Comparison of ENCODE assay signal across 15 cellular contexts in genomic region chr14:90756755-90757345, GRCh38. TPM values are rescaled to one million over a fixed set of nuclear protein-coding genes. Genes with fewer than 3 reads are reported as not detected.
DNase-seq lines count a peak whose midpoint lies in the region; ATAC-seq and TF ChIP-seq lines count a peak whose summit lies in the region.
"Had no signal": no experiment of that assay in that cellular context is flagged by ENCODE, and none has a peak within 500 bp of the region (broad histone marks: within the 10 kb centered on the region; RNA-seq: fewer than 3 reads in every experiment).

No MANE protein-coding gene starts in this region.

- H3K9me3 ChIP-seq in gastrocnemius medialis = no peaks in the 10 kb centered on the region

- peak overlapping the region; percentile 39 to 56 (median 43) for H3K4me3 ChIP-seq in gastrocnemius medialis
- H3K4me3 ChIP-seq: hepatocyte had no signal

- in situ Hi-C loops in gastrocnemius medialis (cut with MboI; ENCODE audit: low sequenced_read_pairs in 4 of 4) = loop anchor here (5.0 to 25.0 kb wide), 8 partner anchors 62 to 795 kb away; partner anchors contain the start of genes EFCAB11 (in 3 of the 4), TDP1 (in 3 of the 4) and CALM1 (in 1 of the 4)

- TF ChIP-seq POLR2A in gastrocnemius medialis (IDR thresholded peaks at IDR 0.05) = no peak

- peak in 3 of 5 experiments; percentile 22 to 38 (median 32) for TF ChIP-seq CTCF in gastrocnemius medialis (IDR thresholded peaks at IDR 0.05 in 4 of 5, conservative IDR thresholded peaks at IDR 0.05 in 1 of 5)

- intact Hi-C loops in gastrocnemius medialis (cut with DNase I; ENCODE audit: low total_unique reads) = loop anchor here (2.0 to 10.0 kb wide), 7 partner anchors 18 to 408 kb away; partner anchors contain the start of gene TTC7B

- H3K4me1 Mint-ChIP-seq in effector memory CD8-positive, alpha-beta T cell (ENCODE audit: low read depth in 2 of 2) = peaks cover 0 to 5% of the 10 kb centered on the region in 2 donors

- no peaks in the 10 kb centered on the region for H3K9me3 Mint-ChIP-seq in effector memory CD8-positive, alpha-beta T cell
- H3K9me3 Mint-ChIP-seq: dendritic cell treated with granulocyte-macrophage colony-stimulating factor and Interleukin-4, amounts not matched to agents 40 ng/mL and 50 ng/mL, for 4 days; stimulated activated naive CD8-positive, alpha-beta T cell treated with anti-CD3 and anti-CD28 coated beads, Interleukin-15, amount 100 ng/mL, for 72 hours had no signal

- H3K27me3 Mint-ChIP-seq in effector memory CD8-positive, alpha-beta T cell = peaks cover 0 to 11% of the 10 kb centered on the region in 2 donors
- H3K27me3 Mint-ChIP-seq: dendritic cell treated with granulocyte-macrophage colony-stimulating factor and Interleukin-4, amounts not matched to agents 40 ng/mL and 50 ng/mL, for 4 days had no signal

- H3K4me1 ChIP-seq in gastrocnemius medialis = peaks cover 19 to 29% of the 10 kb centered on the region in 2 donors

- DNase-seq in NCI-H748 (lab: John Stamatoyannopoulos, UW; ENCODE audit: unreplicated experiment) = peak; percentile 13
- DNase-seq in NCI-H748 treated with DMSO at 0.1 percent for 48 hours (lab: John Stamatoyannopoulos, UW) = no peak
- peak; percentile 22 to 45 for DNase-seq in SHP77 (lab: John Stamatoyannopoulos, UW)
- DNase-seq in globus pallidus (ENCODE audit: low spot score) = peak; percentile 63
- DNase-seq in gastrocnemius medialis = peak; percentile 50 to 71
- DNase-seq in NCI-H345 (lab: John Stamatoyannopoulos, UW) = no peak
- no peak for DNase-seq in effector memory CD8-positive, alpha-beta T cell
- DNase-seq in NCI-H226 = no peak
- DNase-seq: HCEC 1CT; NK-92 treated with Interleukin-12 subunit alpha and Interleukin-12 subunit beta, amount 100 ng/mL, for 24 hours; stimulated activated CD4-positive, alpha-beta T cell treated with anti-CD3 and anti-CD28 coated beads, Interleukin-2, amount 100 ng/mL, for 24 hours; stimulated activated naive CD8-positive, alpha-beta T cell treated with anti-CD3 and anti-CD28 coated beads, Interleukin-15, amount 100 ng/mL, for 72 hours; T1000 had no signal

- H3K36me3 Mint-ChIP-seq in effector memory CD8-positive, alpha-beta T cell (ENCODE audit: insufficient read depth) = peaks cover 7% of the 10 kb centered on the region

- H3K36me3 ChIP-seq in gastrocnemius medialis = no peaks in the 10 kb centered on the region

- H3K4me3 Mint-ChIP-seq in effector memory CD8-positive, alpha-beta T cell = peak overlapping the region in 1 of 2 donors; percentile 67
- H3K4me3 Mint-ChIP-seq: dendritic cell treated with granulocyte-macrophage colony-stimulating factor and Interleukin-4, amounts not matched to agents 40 ng/mL and 50 ng/mL, for 4 days had no signal

- no peak overlapping the region for H3K27ac Mint-ChIP-seq in effector memory CD8-positive, alpha-beta T cell
- H3K27ac Mint-ChIP-seq: dendritic cell treated with granulocyte-macrophage colony-stimulating factor and Interleukin-4, amounts not matched to agents 40 ng/mL and 50 ng/mL, for 4 days; stimulated activated naive CD8-positive, alpha-beta T cell treated with anti-CD3 and anti-CD28 coated beads, Interleukin-15, amount 100 ng/mL, for 72 hours had no signal

- peak; percentile 34 to 42 for ATAC-seq in gastrocnemius medialis
- no peak for ATAC-seq in effector memory CD8-positive, alpha-beta T cell (replicated peaks)
- ATAC-seq: stimulated activated naive CD8-positive, alpha-beta T cell treated with anti-CD3 and anti-CD28 coated beads, Interleukin-15, amount 100 ng/mL, for 72 hours had no signal

- no peaks in the 10 kb centered on the region for H3K27me3 ChIP-seq in gastrocnemius medialis
- H3K27me3 ChIP-seq: hepatocyte had no signal

- peak overlapping the region; percentile 90 to 95 (median 92) for H3K27ac ChIP-seq in gastrocnemius medialis
- H3K27ac ChIP-seq: hepatocyte had no signal

RNA-seq across cellular contexts. Expression of gene TTC7B, which starts 59.4 kb away (rescaled TPM):
- 10 to 100 TPM; 35.0 to 78.7 (median 36.8) TPM for total RNA-seq in gastrocnemius medialis

Comparison
In these comparisons a context has a peak if more than half of its experiments do, and no peak if none do; other contexts are left out.
1. DNase-seq: peak in NCI-H748 (single experiment), SHP77 (2 of 2), globus pallidus (single experiment) and gastrocnemius medialis (2 of 2); none in NCI-H748 treated with DMSO at 0.1 percent for 48 hours (single experiment), NCI-H345 (single experiment), effector memory CD8-positive, alpha-beta T cell (0 of 3) and NCI-H226 (single experiment).